Comparison of ENCODE assay signal across 18 cellular contexts in genomic region chr2:198441246-198441645, GRCh38.
DNase-seq lines count a peak whose midpoint lies in the region; ATAC-seq lines count a peak whose summit lies in the region.
"Had no signal": no experiment of that assay in that cellular context is flagged by ENCODE, and none has a peak within 500 bp of the region (broad histone marks: within the 10 kb centered on the region; RNA-seq: fewer than 3 reads in every experiment).

No MANE protein-coding gene starts in this region.

- peaks cover 15% of the 10 kb centered on the region for H3K4me1 Mint-ChIP-seq in activated CD4-positive, alpha-beta T cell treated with anti-CD3 and anti-CD28 coated beads for 36 hours
- peaks cover 19% of the 10 kb centered on the region for H3K4me1 Mint-ChIP-seq in activated naive CD8-positive, alpha-beta T cell treated with anti-CD3 and anti-CD28 coated beads, Interleukin-2, amount 50 U/mL, for 24 hours
- H3K4me1 Mint-ChIP-seq: stimulated activated naive B cell treated with anti-CD40 and anti-IgM and Interleukin-4, amounts not matched to agents 10 μg/mL and 1 μg/mL and 100 μg/mL, for 72 hours had no signal

- no peak overlapping the region for H3K4me3 ChIP-seq in mesendoderm (ENCODE audit: low read length)
- no peak overlapping the region for H3K4me3 ChIP-seq in effector memory CD4-positive, alpha-beta T cell (ENCODE audit: insufficient read depth, low read depth, low read length, poor library complexity, severe bottlenecking)
- H3K4me3 ChIP-seq: lung, tibial artery had no signal

- H3K4me2 ChIP-seq in mesendoderm (ENCODE audit: low read length): no peak overlapping the region

- H3K4me1 ChIP-seq in mesendoderm (ENCODE audit: control insufficient read depth, low read depth, low read length): no peaks in the 10 kb centered on the region
- H3K4me1 ChIP-seq in effector memory CD4-positive, alpha-beta T cell (ENCODE audit: control insufficient read depth, insufficient read depth, low read length, poor library complexity, severe bottlenecking): no peaks in the 10 kb centered on the region
- H3K4me1 ChIP-seq: tibial artery had no signal

- WGBS in mesendoderm (ENCODE audit: extremely low coverage, insufficient coverage, low lambda C conversion rate): no CpG with 5 or more reads among the region's 1 CpG

- intact Hi-C loops in activated CD4-positive, alpha-beta T cell treated with anti-CD3 and anti-CD28 coated beads for 36 hours (cut with DNase I, micrococcal nuclease): no loop called here

- no peaks in the 10 kb centered on the region for H3K36me3 ChIP-seq in mesendoderm (ENCODE audit: control insufficient read depth, insufficient read depth, low read length)
- no peaks in the 10 kb centered on the region for H3K36me3 ChIP-seq in effector memory CD4-positive, alpha-beta T cell (ENCODE audit: control insufficient read depth, insufficient read depth, low read length)
- H3K36me3 ChIP-seq: tibial artery had no signal

- peak; percentile 17 for DNase-seq in activated CD4-positive, alpha-beta T cell treated with anti-CD3 and anti-CD28 coated beads for 36 hours
- DNase-seq in activated CD4-positive, alpha-beta T cell treated with anti-CD3 and anti-CD28 coated beads for 1 hour: no peak
- DNase-seq in HS-5 (ENCODE audit: low read depth) (peak; percentile 63), mesendoderm (peak; percentile 7)
- no peak for DNase-seq in activated naive CD8-positive, alpha-beta T cell treated with anti-CD3 and anti-CD28 coated beads, Interleukin-2, amount 50 U/mL, for 24 hours
- DNase-seq in effector memory CD4-positive, alpha-beta T cell: no peak
- DNase-seq: 8988T; activated CD8-positive, alpha-beta memory T cell treated with anti-CD3 and anti-CD28 coated beads, Interleukin-2, amount 50 U/mL, for 4 hours; activated gamma-delta T cell; aorta; NCI-H2029; nucleus accumbens; right cardiac atrium; stimulated activated naive B cell treated with anti-CD40 and anti-IgM and Interleukin-4, amounts not matched to agents 10 μg/mL and 1 μg/mL and 100 μg/mL, for 72 hours; tibial artery had no signal

- no peaks in the 10 kb centered on the region for H3K36me3 Mint-ChIP-seq in activated CD4-positive, alpha-beta T cell treated with anti-CD3 and anti-CD28 coated beads for 36 hours (ENCODE audit: low read depth)
- no peaks in the 10 kb centered on the region for H3K36me3 Mint-ChIP-seq in activated naive CD8-positive, alpha-beta T cell treated with anti-CD3 and anti-CD28 coated beads, Interleukin-2, amount 50 U/mL, for 24 hours (ENCODE audit: low read depth)
- H3K36me3 Mint-ChIP-seq: stimulated activated naive B cell treated with anti-CD40 and anti-IgM and Interleukin-4, amounts not matched to agents 10 μg/mL and 1 μg/mL and 100 μg/mL, for 72 hours had no signal

- H4K5ac ChIP-seq in mesendoderm (ENCODE audit: low read length): no peak overlapping the region

- no peak overlapping the region for H2BK5ac ChIP-seq in mesendoderm (ENCODE audit: low read length)

- no peak overlapping the region for H2BK120ac ChIP-seq in mesendoderm (ENCODE audit: low read depth, low read length)

- H3K18ac ChIP-seq in mesendoderm (ENCODE audit: low read length): no peak overlapping the region

- H4K8ac ChIP-seq in mesendoderm (ENCODE audit: low read depth, low read length): no peak overlapping the region

- no peaks in the 10 kb centered on the region for H3K27me3 ChIP-seq in mesendoderm (ENCODE audit: insufficient read depth, low read length, poor library complexity)
- H3K27me3 ChIP-seq in effector memory CD4-positive, alpha-beta T cell (replicated peaks; ENCODE audit: control insufficient read depth, insufficient read depth, low read length, poor library complexity, severe bottlenecking): no peaks in the 10 kb centered on the region
- H3K27me3 ChIP-seq: tibial artery had no signal

- no peak overlapping the region for H2AK5ac ChIP-seq in mesendoderm (ENCODE audit: low read length)

- no peak overlapping the region for H3K9ac ChIP-seq in mesendoderm (ENCODE audit: low read length)

- POLR2A ChIA-PET in activated CD4-positive, alpha-beta T cell treated with anti-CD3 and anti-CD28 coated beads for 36 hours (lab: Charles Lee): interaction anchor here (0.6 kb wide), 2 partner anchors 27 to 467 kb away, joined by 3 to 4 read pairs; no protein-coding TSS in a partner anchor

- peak; percentile 49 for ATAC-seq in activated CD4-positive, alpha-beta T cell treated with anti-CD3 and anti-CD28 coated beads for 36 hours
- peak; percentile 70 for ATAC-seq in activated naive CD8-positive, alpha-beta T cell treated with anti-CD3 and anti-CD28 coated beads, Interleukin-2, amount 50 U/mL, for 24 hours
- ATAC-seq in GM21526 (IDR thresholded peaks at IDR 0.05; ENCODE audit: low FRiP score, unreplicated experiment): no peak
- no peak for ATAC-seq in HG03354 (IDR thresholded peaks at IDR 0.05; ENCODE audit: poor library complexity, severe bottlenecking, unreplicated experiment)
- ATAC-seq: right cardiac atrium; stimulated activated naive B cell treated with anti-CD40 and anti-IgM and Interleukin-4, amounts not matched to agents 10 μg/mL and 1 μg/mL and 100 μg/mL, for 72 hours had no signal

- H3K4ac ChIP-seq in mesendoderm (ENCODE audit: low read depth, low read length): no peak overlapping the region

- no peak overlapping the region for H3K27ac ChIP-seq in mesendoderm (ENCODE audit: low read depth, low read length)
- no peak overlapping the region for H3K27ac ChIP-seq in effector memory CD4-positive, alpha-beta T cell (ENCODE audit: insufficient read depth, low read length, poor library complexity, severe bottlenecking)
- H3K27ac ChIP-seq: tibial artery had no signal

- peaks cover 13% of the 10 kb centered on the region for H3K27me3 Mint-ChIP-seq in activated CD4-positive, alpha-beta T cell treated with anti-CD3 and anti-CD28 coated beads for 36 hours
- H3K27me3 Mint-ChIP-seq in activated naive CD8-positive, alpha-beta T cell treated with anti-CD3 and anti-CD28 coated beads, Interleukin-2, amount 50 U/mL, for 24 hours: peaks cover 2% of the 10 kb centered on the region
- H3K27me3 Mint-ChIP-seq: stimulated activated naive B cell treated with anti-CD40 and anti-IgM and Interleukin-4, amounts not matched to agents 10 μg/mL and 1 μg/mL and 100 μg/mL, for 72 hours had no signal

- no peak overlapping the region for H3K23ac ChIP-seq in mesendoderm (ENCODE audit: low read length)

- H3K9me3 ChIP-seq in effector memory CD4-positive, alpha-beta T cell (ENCODE audit: control insufficient read depth, low read length): no peaks in the 10 kb centered on the region
- H3K9me3 ChIP-seq: tibial artery had no signal

- H3K27ac Mint-ChIP-seq in activated CD4-positive, alpha-beta T cell treated with anti-CD3 and anti-CD28 coated beads for 36 hours: no peak overlapping the region
- peak overlapping the region; percentile 83 for H3K27ac Mint-ChIP-seq in activated naive CD8-positive, alpha-beta T cell treated with anti-CD3 and anti-CD28 coated beads, Interleukin-2, amount 50 U/mL, for 24 hours
- H3K27ac Mint-ChIP-seq: stimulated activated naive B cell treated with anti-CD40 and anti-IgM and Interleukin-4, amounts not matched to agents 10 μg/mL and 1 μg/mL and 100 μg/mL, for 72 hours had no signal

- H3K56ac ChIP-seq in mesendoderm (ENCODE audit: low read length): no peak overlapping the region

- no peak overlapping the region for H3K4me3 Mint-ChIP-seq in activated CD4-positive, alpha-beta T cell treated with anti-CD3 and anti-CD28 coated beads for 36 hours
- H3K4me3 Mint-ChIP-seq in activated naive CD8-positive, alpha-beta T cell treated with anti-CD3 and anti-CD28 coated beads, Interleukin-2, amount 50 U/mL, for 24 hours: no peak overlapping the region
- H3K4me3 Mint-ChIP-seq: stimulated activated naive B cell treated with anti-CD40 and anti-IgM and Interleukin-4, amounts not matched to agents 10 μg/mL and 1 μg/mL and 100 μg/mL, for 72 hours had no signal

- no peaks in the 10 kb centered on the region for H3K9me3 Mint-ChIP-seq in activated CD4-positive, alpha-beta T cell treated with anti-CD3 and anti-CD28 coated beads for 36 hours (ENCODE audit: low read depth)
- H3K9me3 Mint-ChIP-seq in activated naive CD8-positive, alpha-beta T cell treated with anti-CD3 and anti-CD28 coated beads, Interleukin-2, amount 50 U/mL, for 24 hours: no peaks in the 10 kb centered on the region
- H3K9me3 Mint-ChIP-seq: stimulated activated naive B cell treated with anti-CD40 and anti-IgM and Interleukin-4, amounts not matched to agents 10 μg/mL and 1 μg/mL and 100 μg/mL, for 72 hours had no signal

- H2BK15ac ChIP-seq in mesendoderm (replicated peaks; ENCODE audit: low read depth): no peak overlapping the region

- CTCF ChIA-PET in activated CD4-positive, alpha-beta T cell treated with anti-CD3 and anti-CD28 coated beads for 36 hours (lab: Charles Lee): no interaction called here

- no peaks in the 10 kb centered on the region for H3K79me2 ChIP-seq in mesendoderm (ENCODE audit: control insufficient read depth, insufficient read depth, low read length)

- H3K79me1 ChIP-seq in mesendoderm (ENCODE audit: low read length): no peaks in the 10 kb centered on the region

Comparison
In these comparisons a context has a peak if more than half of its experiments do, and no peak if none do; other contexts are left out.
1. DNase-seq: peak in activated CD4-positive, alpha-beta T cell treated with anti-CD3 and anti-CD28 coated beads for 36 hours (single experiment), HS-5 (single experiment) and mesendoderm (single experiment); none in activated CD4-positive, alpha-beta T cell treated with anti-CD3 and anti-CD28 coated beads for 1 hour (single experiment), activated naive CD8-positive, alpha-beta T cell treated with anti-CD3 and anti-CD28 coated beads, Interleukin-2, amount 50 U/mL, for 24 hours (single experiment) and effector memory CD4-positive, alpha-beta T cell (0 of 3).
2. ATAC-seq: peak in activated CD4-positive, alpha-beta T cell treated with anti-CD3 and anti-CD28 coated beads for 36 hours (single experiment) and activated naive CD8-positive, alpha-beta T cell treated with anti-CD3 and anti-CD28 coated beads, Interleukin-2, amount 50 U/mL, for 24 hours (single experiment); none in GM21526 (single experiment) and HG03354 (single experiment).